In the genomic region with DNA sequence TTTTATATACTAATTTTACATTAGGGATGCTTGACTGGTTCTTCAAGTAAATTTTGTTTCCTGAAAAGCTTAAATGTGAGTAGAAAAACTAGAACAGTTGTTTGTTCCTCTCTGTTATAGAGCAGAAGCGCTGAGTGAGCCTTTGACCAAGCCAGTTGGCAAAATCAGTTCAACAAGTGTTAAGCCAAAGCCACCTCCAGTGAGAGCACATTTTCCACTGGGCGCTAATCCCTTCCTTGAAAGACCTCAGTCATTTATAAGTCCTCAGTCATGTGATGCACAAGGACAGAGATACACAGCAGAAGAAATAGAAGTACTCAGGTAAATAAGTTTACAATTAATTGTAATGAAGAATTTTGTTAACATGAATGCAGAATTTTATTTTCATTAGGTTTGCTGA, we compare ENCODE assay signal across 21 cellular contexts. TPM values are rescaled to one million over a fixed set of nuclear protein-coding genes. Genes with fewer than 3 reads are reported as not detected.
DNase-seq lines count a peak whose midpoint lies in the region; ATAC-seq and TF ChIP-seq lines count a peak whose summit lies in the region.
"Had no signal": no experiment of that assay in that cellular context is flagged by ENCODE, and none has a peak within 500 bp of the region (broad histone marks: within the 10 kb centered on the region; RNA-seq: fewer than 3 reads in every experiment).

No MANE protein-coding gene starts in this region.

- DNase-seq in D341Med (ENCODE audit: low spot score) (peak; percentile 59), NCI-H82 treated with DMSO at 0.1 percent for 48 hours (lab: John Stamatoyannopoulos, UW; ENCODE audit: unreplicated experiment) (peak; percentile 22), medulla oblongata (ENCODE audit: extremely low spot score) (peak; percentile 22), psoas muscle (no peak), NCI-H2029 treated with DMSO at 0.1 percent for 48 hours (lab: John Stamatoyannopoulos, UW) (no peak), KBM-7 (no peak)
- DNase-seq: 8988T; BE2C; C1 segment of cervical spinal cord; CD4-positive, CD25-positive, alpha-beta regulatory T cell; CD8-positive, alpha-beta memory T cell; COR-L47; DMS79 treated with DMSO at 0.1 percent for 48 hours; GF-D8; GOT3; H7 had no signal

- peaks cover 4% of the 10 kb centered on the region for H3K4me1 Mint-ChIP-seq in activated T-helper 17 cell treated with anti-CD3 and anti-CD28 coated beads, Interleukin-2, amount 50 U/mL, for 72 hours

- H3K27ac Mint-ChIP-seq in activated T-helper 17 cell treated with anti-CD3 and anti-CD28 coated beads, Interleukin-2, amount 50 U/mL, for 72 hours, result no peak overlapping the region
- H3K27ac Mint-ChIP-seq: CD4-positive, CD25-positive, alpha-beta regulatory T cell; IgD-negative memory B cell had no signal

- in situ Hi-C loops in KBM-7 (cut with MboI; ENCODE audit: low pct_unique_long_range_greater_than_20kb, low sequenced_read_pairs), result no loop called here

- no peaks in the 10 kb centered on the region for H3K27me3 Mint-ChIP-seq in activated T-helper 17 cell treated with anti-CD3 and anti-CD28 coated beads, Interleukin-2, amount 50 U/mL, for 72 hours
- H3K27me3 Mint-ChIP-seq: CD4-positive, CD25-positive, alpha-beta regulatory T cell; CD8-positive, alpha-beta memory T cell; IgD-negative memory B cell had no signal

- H3K4me3 Mint-ChIP-seq in activated T-helper 17 cell treated with anti-CD3 and anti-CD28 coated beads, Interleukin-2, amount 50 U/mL, for 72 hours, result no peak overlapping the region
- H3K4me3 Mint-ChIP-seq: CD4-positive, CD25-positive, alpha-beta regulatory T cell; CD8-positive, alpha-beta memory T cell; IgD-negative memory B cell had no signal

- ATAC-seq in psoas muscle, result peak in 3 of 4 donors; percentile 70 to 93 (median 90)
- ATAC-seq in GM19035 (IDR thresholded peaks at IDR 0.05; ENCODE audit: unreplicated experiment), result no peak
- no peak for ATAC-seq in activated T-helper 17 cell treated with anti-CD3 and anti-CD28 coated beads, Interleukin-2, amount 50 U/mL, for 72 hours (replicated peaks)
- ATAC-seq: HCT116, HepG2 had no signal

- H3K9me3 ChIP-seq in psoas muscle, result no peaks in the 10 kb centered on the region
- H3K9me3 ChIP-seq: BE2C had no signal

- H3K36me3 Mint-ChIP-seq in activated T-helper 17 cell treated with anti-CD3 and anti-CD28 coated beads, Interleukin-2, amount 50 U/mL, for 72 hours (ENCODE audit: low read depth), result peaks cover 96% of the 10 kb centered on the region

- 42 to 56% (median 45%) methylated on average over 2 of the region's 2 CpGs for WGBS in psoas muscle, 3 donors

- H3K27me3 ChIP-seq in psoas muscle (ENCODE audit: insufficient read depth in 3 of 3, low read length in 2 of 3), result no peaks in the 10 kb centered on the region
- H3K27me3 ChIP-seq: BE2C had no signal

- no peak overlapping the region for H3K4me3 ChIP-seq in psoas muscle

- intact Hi-C loops in psoas muscle (cut with DNase I), result no loop called here

- peaks cover 32% of the 10 kb centered on the region for H3K4me1 ChIP-seq in psoas muscle
- H3K4me1 ChIP-seq: BE2C had no signal

- H3K9me3 Mint-ChIP-seq in activated T-helper 17 cell treated with anti-CD3 and anti-CD28 coated beads, Interleukin-2, amount 50 U/mL, for 72 hours, result no peaks in the 10 kb centered on the region
- H3K9me3 Mint-ChIP-seq: CD4-positive, CD25-positive, alpha-beta regulatory T cell; CD8-positive, alpha-beta memory T cell; IgD-negative memory B cell had no signal

- no peak for TF ChIP-seq CTCF in psoas muscle (IDR thresholded peaks at IDR 0.05)

- peaks cover 0 to 100% of the 10 kb centered on the region in 2 donors for H3K36me3 ChIP-seq in psoas muscle (ENCODE audit: insufficient read depth in 1 of 2, low read depth in 1 of 2)

- no peak overlapping the region for H3K27ac ChIP-seq in psoas muscle

RNA-seq across cellular contexts. Expression of a gene that starts 14.6 kb away (rescaled TPM):
- total RNA-seq in psoas muscle, result 10 to 100 TPM; 22.4 to 42.7 (median 27.3) TPM
- 10 to 100 TPM; 15.2 to 28.0 (median 20.5) TPM for polyA plus RNA-seq in psoas muscle
- 10 to 100 TPM; 32.3 to 38.9 TPM for total RNA-seq in activated T-helper 17 cell treated with anti-CD3 and anti-CD28 coated beads, Interleukin-2, amount 50 U/mL, for 72 hours

Comparison
In these comparisons a context has a peak if more than half of its experiments do, and no peak if none do; other contexts are left out.
1. DNase-seq: peak in D341Med (single experiment), NCI-H82 treated with DMSO at 0.1 percent for 48 hours (single experiment) and medulla oblongata (single experiment); none in psoas muscle (0 of 2), NCI-H2029 treated with DMSO at 0.1 percent for 48 hours (single experiment) and KBM-7 (single experiment).
2. ATAC-seq: peak in psoas muscle (3 of 4); none in GM19035 (single experiment) and activated T-helper 17 cell treated with anti-CD3 and anti-CD28 coated beads, Interleukin-2, amount 50 U/mL, for 72 hours (single experiment).